In genomic region chr1:43011020-43011419, GRCh38 we compare ENCODE assay signal across 30 cellular contexts.
"Had no signal": no experiment of that assay in that cellular context is flagged by ENCODE, and none has a peak within 500 bp of the region (broad histone marks: within the 10 kb centered on the region; RNA-seq: fewer than 3 reads in every experiment).

No MANE protein-coding gene starts in this region.

- H3K4me3 Mint-ChIP-seq: activated CD4-positive, alpha-beta memory T cell treated with anti-CD3 and anti-CD28 coated beads, Interleukin-2, amount 10 ng/mL, durations not matched to agents 7 days and 5 days; activated CD4-positive, alpha-beta T cell treated with anti-CD3 and anti-CD28 coated beads, Interleukin-2, amount 10 ng/mL, durations not matched to agents 7 days and 5 days; activated naive CD4-positive, alpha-beta T cell treated with anti-CD3 and anti-CD28 coated beads, Interleukin-2, amount 50 U/mL, for 24 hours; activated naive CD8-positive, alpha-beta T cell treated with anti-CD3 and anti-CD28 coated beads, Interleukin-2, amount 50 U/mL, for 24 hours; activated T-cell treated with anti-CD3 and anti-CD28 coated beads, Interleukin-2, amount 50 U/mL, for 24 hours; dendritic cell treated with granulocyte-macrophage colony-stimulating factor and Interleukin-4, amounts not matched to agents 40 ng/mL and 50 ng/mL, for 4 days; endodermal cell; immature natural killer cell; natural killer cell; stimulated activated naive B cell treated with anti-CD40 and anti-IgM and Interleukin-4, amounts not matched to agents 10 μg/mL and 1 μg/mL and 100 μg/mL, for 72 hours; T-helper 1 cell treated with Interleukin-12 subunit alpha and Interleukin-12 subunit beta and Interleukin-4 antibody, amounts not matched to agents 30 μg/mL and 1 μg/mL, for 36 hours had no signal

- H3K27ac Mint-ChIP-seq: activated CD4-positive, alpha-beta memory T cell treated with anti-CD3 and anti-CD28 coated beads, Interleukin-2, amount 10 ng/mL, durations not matched to agents 7 days and 5 days; activated CD4-positive, alpha-beta T cell treated with anti-CD3 and anti-CD28 coated beads, Interleukin-2, amount 10 ng/mL, durations not matched to agents 7 days and 5 days; activated naive CD4-positive, alpha-beta T cell treated with anti-CD3 and anti-CD28 coated beads, Interleukin-2, amount 50 U/mL, for 24 hours; activated naive CD8-positive, alpha-beta T cell treated with anti-CD3 and anti-CD28 coated beads, Interleukin-2, amount 50 U/mL, for 24 hours; activated T-cell treated with anti-CD3 and anti-CD28 coated beads, Interleukin-2, amount 50 U/mL, for 24 hours; dendritic cell treated with granulocyte-macrophage colony-stimulating factor and Interleukin-4, amounts not matched to agents 40 ng/mL and 50 ng/mL, for 4 days; endodermal cell; immature natural killer cell; natural killer cell; progenitor cell of endocrine pancreas; stimulated activated naive B cell treated with anti-CD40 and anti-IgM and Interleukin-4, amounts not matched to agents 10 μg/mL and 1 μg/mL and 100 μg/mL, for 72 hours; T-helper 1 cell treated with Interleukin-12 subunit alpha and Interleukin-12 subunit beta and Interleukin-4 antibody, amounts not matched to agents 30 μg/mL and 1 μg/mL, for 36 hours had no signal

- H3K27me3 ChIP-seq: foreskin keratinocyte, ovary, thyroid gland had no signal

- H3K4me3 ChIP-seq: esophagus muscularis mucosa, heart left ventricle, ovary, sigmoid colon, stomach, thyroid gland had no signal

- H3K27ac ChIP-seq: esophagus muscularis mucosa, foreskin keratinocyte, heart left ventricle, neutrophil, ovary, sigmoid colon, stomach, thyroid gland had no signal

- H3K4me1 ChIP-seq: esophagus muscularis mucosa, heart left ventricle, sigmoid colon had no signal

- H3K36me3 ChIP-seq: esophagus muscularis mucosa, heart left ventricle, neutrophil, ovary, sigmoid colon, stomach, thyroid gland had no signal

- H3K9me3 ChIP-seq: esophagus muscularis mucosa, heart left ventricle, neutrophil, ovary, sigmoid colon, stomach, thyroid gland had no signal

- H3K36me3 Mint-ChIP-seq: activated naive CD4-positive, alpha-beta T cell treated with anti-CD3 and anti-CD28 coated beads, Interleukin-2, amount 50 U/mL, for 24 hours; immature natural killer cell; natural killer cell; stimulated activated naive B cell treated with anti-CD40 and anti-IgM and Interleukin-4, amounts not matched to agents 10 μg/mL and 1 μg/mL and 100 μg/mL, for 72 hours had no signal

- H3K4me1 Mint-ChIP-seq: activated naive CD4-positive, alpha-beta T cell treated with anti-CD3 and anti-CD28 coated beads, Interleukin-2, amount 50 U/mL, for 24 hours; activated naive CD8-positive, alpha-beta T cell treated with anti-CD3 and anti-CD28 coated beads, Interleukin-2, amount 50 U/mL, for 24 hours; immature natural killer cell had no signal

- H3K27me3 Mint-ChIP-seq: activated naive CD4-positive, alpha-beta T cell treated with anti-CD3 and anti-CD28 coated beads, Interleukin-2, amount 50 U/mL, for 24 hours; activated T-cell treated with anti-CD3 and anti-CD28 coated beads, Interleukin-2, amount 50 U/mL, for 24 hours had no signal

- FAIRE-seq: small intestine, urothelium cell line had no signal

- ATAC-seq: activated naive CD8-positive, alpha-beta T cell treated with anti-CD3 and anti-CD28 coated beads, Interleukin-2, amount 50 U/mL, for 24 hours; foreskin keratinocyte; heart left ventricle; natural killer cell; stimulated activated naive B cell treated with anti-CD40 and anti-IgM and Interleukin-4, amounts not matched to agents 10 μg/mL and 1 μg/mL and 100 μg/mL, for 72 hours had no signal

- H3K9me3 Mint-ChIP-seq: activated CD4-positive, alpha-beta memory T cell treated with anti-CD3 and anti-CD28 coated beads, Interleukin-2, amount 10 ng/mL, durations not matched to agents 7 days and 5 days; activated CD4-positive, alpha-beta T cell treated with anti-CD3 and anti-CD28 coated beads, Interleukin-2, amount 10 ng/mL, durations not matched to agents 7 days and 5 days; activated naive CD4-positive, alpha-beta T cell treated with anti-CD3 and anti-CD28 coated beads, Interleukin-2, amount 50 U/mL, for 24 hours; activated naive CD8-positive, alpha-beta T cell treated with anti-CD3 and anti-CD28 coated beads, Interleukin-2, amount 50 U/mL, for 24 hours; activated T-cell treated with anti-CD3 and anti-CD28 coated beads, Interleukin-2, amount 50 U/mL, for 24 hours; dendritic cell treated with granulocyte-macrophage colony-stimulating factor and Interleukin-4, amounts not matched to agents 40 ng/mL and 50 ng/mL, for 4 days; endodermal cell; immature natural killer cell; natural killer cell; stimulated activated naive B cell treated with anti-CD40 and anti-IgM and Interleukin-4, amounts not matched to agents 10 μg/mL and 1 μg/mL and 100 μg/mL, for 72 hours; T-helper 1 cell treated with Interleukin-12 subunit alpha and Interleukin-12 subunit beta and Interleukin-4 antibody, amounts not matched to agents 30 μg/mL and 1 μg/mL, for 36 hours had no signal

- DNase-seq: activated CD4-positive, alpha-beta memory T cell treated with anti-CD3 and anti-CD28 coated beads, Interleukin-2, amount 10 ng/mL, durations not matched to agents 7 days and 5 days; activated CD4-positive, alpha-beta T cell treated with anti-CD3 and anti-CD28 coated beads for 1 hour; activated CD4-positive, alpha-beta T cell treated with anti-CD3 and anti-CD28 coated beads, Interleukin-2, amount 10 ng/mL, durations not matched to agents 7 days and 5 days; activated CD8-positive, alpha-beta memory T cell treated with anti-CD3 and anti-CD28 coated beads, Interleukin-2, amount 50 U/mL, for 48 hours; activated gamma-delta T cell treated with Interleukin-2 at 50 U/mL for 16 hours; activated naive CD8-positive, alpha-beta T cell treated with anti-CD3 and anti-CD28 coated beads, Interleukin-2, amount 50 U/mL, for 24 hours; activated T-cell treated with anti-CD3 and anti-CD28 coated beads, Interleukin-2, amount 50 U/mL, for 24 hours; amygdala; caudate nucleus; endodermal cell; foreskin keratinocyte; heart left ventricle; hypothalamus; immature natural killer cell; natural killer cell; ovary; sigmoid colon; small intestine; stimulated activated CD4-positive, alpha-beta T cell treated with anti-CD3 and anti-CD28 coated beads, Interleukin-4, amount 100 ng/mL, for 24 hours; stimulated activated naive B cell treated with anti-CD40 and anti-IgM and Interleukin-4, amounts not matched to agents 10 μg/mL and 1 μg/mL and 100 μg/mL, for 72 hours; stomach; T-helper 9 cell; thyroid gland had no signal
